18 cellular contexts compared by ENCODE assay signal in the genomic region with DNA sequence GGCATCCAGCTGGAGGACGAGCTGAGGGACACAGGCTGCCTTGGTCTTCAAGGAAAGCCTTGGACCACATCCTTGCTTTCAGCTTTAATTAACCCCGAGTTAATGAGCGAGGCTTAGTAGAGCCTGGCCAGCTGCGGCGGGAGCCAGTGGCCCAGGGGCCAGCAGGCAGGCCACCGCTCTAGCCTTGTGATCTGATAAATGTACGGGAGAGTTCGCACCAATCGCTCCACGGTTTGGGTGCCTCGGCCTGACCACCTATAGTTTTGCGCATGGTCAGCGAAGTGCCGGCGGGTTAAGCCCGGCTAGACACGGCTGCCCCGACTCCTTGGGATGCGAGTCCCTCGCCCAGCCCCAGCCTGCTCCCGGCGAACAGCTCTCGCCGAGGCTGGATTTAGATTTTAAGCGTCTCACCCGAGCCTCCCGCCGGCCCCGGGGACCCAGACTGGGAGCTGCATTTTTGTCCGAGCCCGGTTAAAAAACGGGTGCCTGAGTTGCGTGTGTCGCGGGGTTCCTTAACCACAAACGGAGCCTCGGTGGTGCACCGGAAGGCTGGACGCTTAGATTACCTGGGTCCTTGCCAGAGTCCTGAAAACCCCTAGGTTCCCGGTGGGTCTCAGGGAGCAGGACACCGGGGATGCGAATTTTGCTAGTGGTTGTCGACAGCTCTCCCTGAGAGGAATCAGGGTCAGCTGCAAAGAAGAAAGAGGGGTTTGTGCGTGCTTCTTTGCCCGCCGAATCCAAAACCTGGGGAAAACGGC. TPM values are rescaled to one million over a fixed set of nuclear protein-coding genes. Genes with fewer than 3 reads are reported as not detected.
A peak's percentile ranks its signal among the peaks of the same experiment; 100 is the strongest.
DNase-seq lines count a peak whose midpoint lies in the region; FAIRE-seq lines count a peak whose summit lies in the region.
"Had no signal": no experiment of that assay in that cellular context is flagged by ENCODE, and none has a peak within 500 bp of the region (broad histone marks: within the 10 kb centered on the region; RNA-seq: fewer than 3 reads in every experiment).

No MANE protein-coding gene starts in this region.

- no peak overlapping the region for H2AFZ ChIP-seq in neuronal stem cell (ENCODE audit: low read length)

- no peak for FAIRE-seq in urothelium cell line (lab: Jason Lieb, UNC)

- H3K14ac ChIP-seq in neuronal stem cell (ENCODE audit: low read length), result peak overlapping the region; percentile 38

- no peak overlapping the region for H2BK12ac ChIP-seq in neuronal stem cell (ENCODE audit: low read length)

- DNase-seq in activated T-cell treated with anti-CD3 and anti-CD28 coated beads, Interleukin-2, amount 50 U/mL, for 24 hours, result no peak
- DNase-seq in activated T-cell treated with anti-CD3 and anti-CD28 coated beads, Interleukin-2, amount 50 U/mL, for 48 hours, result no peak
- DNase-seq in activated T-helper 1 cell treated with anti-CD3 and anti-CD28 coated beads, Interleukin-12 subunit alpha, Interleukin-12 subunit beta, Interleukin-2, Interleukin-4 antibody, amounts not matched to agents 30 ng/mL and 10 ng/mL and 1 ng/mL, durations not matched to agents 14 hours and 24 hours and 36 hours (ENCODE audit: low spot score), result no peak
- no peak for DNase-seq in neuronal stem cell (ENCODE audit: low spot score)
- DNase-seq in urothelium cell line (ENCODE audit: low spot score), result no peak
- no peak for DNase-seq in posterior vena cava (ENCODE audit: low spot score)
- DNase-seq: activated CD4-positive, CD25-positive, alpha-beta regulatory T cell; central memory CD4-positive, alpha-beta T cell; effector memory CD4-positive, alpha-beta T cell; EL; KBM-7; NCI-H1092; NCI-H748 treated with DMSO at 0.1 percent for 48 hours had no signal

- peak overlapping the region; percentile 14 for H3K27ac Mint-ChIP-seq in activated T-cell treated with anti-CD3 and anti-CD28 coated beads, Interleukin-2, amount 50 U/mL, for 24 hours
- peak overlapping the region; percentile 52 for H3K27ac Mint-ChIP-seq in activated T-helper 1 cell treated with anti-CD3 and anti-CD28 coated beads, Interleukin-12 subunit alpha, Interleukin-12 subunit beta, Interleukin-2, Interleukin-4 antibody, amounts not matched to agents 30 ng/mL and 10 ng/mL and 1 ng/mL, durations not matched to agents 14 hours and 24 hours and 36 hours
- H3K27ac Mint-ChIP-seq: progenitor cell of endocrine pancreas; stimulated activated naive CD8-positive, alpha-beta T cell treated with anti-CD3 and anti-CD28 coated beads, Interleukin-15, Interleukin-2, amounts not matched to agents 100 ng/mL and 50 ng/mL, for 24 hours had no signal

- no peak overlapping the region for H3K4me3 Mint-ChIP-seq in activated T-cell treated with anti-CD3 and anti-CD28 coated beads, Interleukin-2, amount 50 U/mL, for 24 hours
- H3K4me3 Mint-ChIP-seq in activated T-helper 1 cell treated with anti-CD3 and anti-CD28 coated beads, Interleukin-12 subunit alpha, Interleukin-12 subunit beta, Interleukin-2, Interleukin-4 antibody, amounts not matched to agents 30 ng/mL and 10 ng/mL and 1 ng/mL, durations not matched to agents 14 hours and 24 hours and 36 hours, result no peak overlapping the region

- H3K4me3 ChIP-seq in neuronal stem cell (ENCODE audit: low read length in 2 of 2), result no peak overlapping the region
- H3K4me3 ChIP-seq: uterus had no signal

- H3K23ac ChIP-seq in neuronal stem cell (ENCODE audit: low read depth, low read length, poor library complexity), result no peak overlapping the region

- H3K27me3 ChIP-seq in neuronal stem cell (ENCODE audit: control insufficient read depth in 3 of 3, insufficient read depth in 3 of 3, low read depth in 1 of 3, low read length in 3 of 3), result peaks cover 76 to 100% (median 99%) of the 10 kb centered on the region in 3 experiments

- no peaks in the 10 kb centered on the region for H3K9me3 Mint-ChIP-seq in activated T-cell treated with anti-CD3 and anti-CD28 coated beads, Interleukin-2, amount 50 U/mL, for 24 hours
- H3K9me3 Mint-ChIP-seq in activated T-helper 1 cell treated with anti-CD3 and anti-CD28 coated beads, Interleukin-12 subunit alpha, Interleukin-12 subunit beta, Interleukin-2, Interleukin-4 antibody, amounts not matched to agents 30 ng/mL and 10 ng/mL and 1 ng/mL, durations not matched to agents 14 hours and 24 hours and 36 hours, result no peaks in the 10 kb centered on the region
- H3K9me3 Mint-ChIP-seq: stimulated activated naive CD8-positive, alpha-beta T cell treated with anti-CD3 and anti-CD28 coated beads, Interleukin-15, Interleukin-2, amounts not matched to agents 100 ng/mL and 50 ng/mL, for 24 hours had no signal

- no peak overlapping the region for H3K4me2 ChIP-seq in neuronal stem cell (ENCODE audit: insufficient read depth, low read length, poor library complexity, severe bottlenecking)

- no peak overlapping the region for H2AK5ac ChIP-seq in neuronal stem cell (ENCODE audit: low read depth, low read length)

- WGBS in neuronal stem cell (ENCODE audit: extremely low coverage in 2 of 2, insufficient read length in 2 of 2, insufficient replicate concordance in 1 of 2), 2 donors, result no CpG with 5 or more reads among the region's 47 CpGs

- peaks cover 97% of the 10 kb centered on the region for H3K27me3 Mint-ChIP-seq in activated T-cell treated with anti-CD3 and anti-CD28 coated beads, Interleukin-2, amount 50 U/mL, for 24 hours
- peaks cover 88% of the 10 kb centered on the region for H3K27me3 Mint-ChIP-seq in activated T-helper 1 cell treated with anti-CD3 and anti-CD28 coated beads, Interleukin-12 subunit alpha, Interleukin-12 subunit beta, Interleukin-2, Interleukin-4 antibody, amounts not matched to agents 30 ng/mL and 10 ng/mL and 1 ng/mL, durations not matched to agents 14 hours and 24 hours and 36 hours (ENCODE audit: insufficient read depth)

- peaks cover 3% of the 10 kb centered on the region for H3K79me1 ChIP-seq in neuronal stem cell (ENCODE audit: low read depth, low read length)

- no peak overlapping the region for H3K27ac ChIP-seq in neuronal stem cell (replicated peaks; ENCODE audit: low read length)
- H3K27ac ChIP-seq: uterus had no signal

- no peaks in the 10 kb centered on the region for H3K36me3 Mint-ChIP-seq in activated T-cell treated with anti-CD3 and anti-CD28 coated beads, Interleukin-2, amount 50 U/mL, for 24 hours (ENCODE audit: low read depth)
- H3K36me3 Mint-ChIP-seq in activated T-helper 1 cell treated with anti-CD3 and anti-CD28 coated beads, Interleukin-12 subunit alpha, Interleukin-12 subunit beta, Interleukin-2, Interleukin-4 antibody, amounts not matched to agents 30 ng/mL and 10 ng/mL and 1 ng/mL, durations not matched to agents 14 hours and 24 hours and 36 hours (ENCODE audit: low read depth), result no peaks in the 10 kb centered on the region

- intact Hi-C loops in activated T-helper 1 cell treated with anti-CD3 and anti-CD28 coated beads, Interleukin-12 subunit alpha, Interleukin-12 subunit beta, Interleukin-2, Interleukin-4 antibody, amounts not matched to agents 30 ng/mL and 10 ng/mL and 1 ng/mL, durations not matched to agents 14 hours and 24 hours and 36 hours (cut with micrococcal nuclease), result loop anchor here (2.0 to 5.0 kb wide), 2 partner anchors 15 to 101 kb away; a partner anchor contains a TSS
- intact Hi-C loops in posterior vena cava (cut with DNase I), result no loop called here

- peaks cover 0 to 11% of the 10 kb centered on the region in 2 donors for H3K9me3 ChIP-seq in neuronal stem cell (replicated peaks in 1 of 2; ENCODE audit: control insufficient read depth in 2 of 2, insufficient read depth in 1 of 2, low read depth in 1 of 2, low read length in 2 of 2)
- H3K9me3 ChIP-seq: uterus had no signal

- H2BK15ac ChIP-seq in neuronal stem cell (ENCODE audit: low read length), result no peak overlapping the region

- no peak overlapping the region for H4K91ac ChIP-seq in neuronal stem cell (ENCODE audit: low read depth, low read length, poor library complexity)

- no peak overlapping the region for H2BK5ac ChIP-seq in neuronal stem cell (ENCODE audit: low read length)

- H2BK120ac ChIP-seq in neuronal stem cell (ENCODE audit: low read depth, low read length), result no peak overlapping the region

- peaks cover 24% of the 10 kb centered on the region for H3K4me1 Mint-ChIP-seq in activated T-cell treated with anti-CD3 and anti-CD28 coated beads, Interleukin-2, amount 50 U/mL, for 24 hours (ENCODE audit: low read depth)
- no peaks in the 10 kb centered on the region for H3K4me1 Mint-ChIP-seq in activated T-helper 1 cell treated with anti-CD3 and anti-CD28 coated beads, Interleukin-12 subunit alpha, Interleukin-12 subunit beta, Interleukin-2, Interleukin-4 antibody, amounts not matched to agents 30 ng/mL and 10 ng/mL and 1 ng/mL, durations not matched to agents 14 hours and 24 hours and 36 hours (ENCODE audit: low read depth)

- no peak overlapping the region for H3K18ac ChIP-seq in neuronal stem cell (ENCODE audit: low read length)

- no peaks in the 10 kb centered on the region for H3K4me1 ChIP-seq in neuronal stem cell (ENCODE audit: control insufficient read depth in 2 of 2, insufficient read depth in 1 of 2, low read depth in 1 of 2, low read length in 2 of 2)
- H3K4me1 ChIP-seq: uterus had no signal

- no peak overlapping the region for H3K4ac ChIP-seq in neuronal stem cell (ENCODE audit: low read length)

- H3K36me3 ChIP-seq in neuronal stem cell (replicated peaks in 1 of 2; ENCODE audit: control insufficient read depth in 2 of 2, insufficient read depth in 2 of 2, low read length in 2 of 2), result no peaks in the 10 kb centered on the region
- H3K36me3 ChIP-seq: uterus had no signal

- no peak overlapping the region for H4K8ac ChIP-seq in neuronal stem cell (ENCODE audit: low read depth, low read length)

- no peak overlapping the region for H3K9ac ChIP-seq in neuronal stem cell (ENCODE audit: low read depth, low read length, poor library complexity)

RNA-seq across cellular contexts. Expression of a gene that starts 2.9 kb away (rescaled TPM):
- not detected in 2 replicates for total RNA-seq in activated T-helper 1 cell treated with anti-CD3 and anti-CD28 coated beads, Interleukin-12 subunit alpha, Interleukin-12 subunit beta, Interleukin-2, Interleukin-4 antibody, amounts not matched to agents 30 ng/mL and 10 ng/mL and 1 ng/mL, durations not matched to agents 14 hours and 24 hours and 36 hours
- not detected for polyA plus RNA-seq in neuronal stem cell (2013, experiment 1 of 2)
- not detected for polyA plus RNA-seq in neuronal stem cell (2013, experiment 2 of 2)
- 1 to 10 TPM in 1 of 2 donors, not detected in 1; 1.1 TPM for total RNA-seq in posterior vena cava
- total RNA-seq: left lobe of liver, progenitor cell of endocrine pancreas, uterus had no signal
- polyA plus RNA-seq: AG04450 had no signal

RNA-seq across cellular contexts. Expression of a gene that starts 13.1 kb away (rescaled TPM):
- not detected in 2 replicates for total RNA-seq in activated T-helper 1 cell treated with anti-CD3 and anti-CD28 coated beads, Interleukin-12 subunit alpha, Interleukin-12 subunit beta, Interleukin-2, Interleukin-4 antibody, amounts not matched to agents 30 ng/mL and 10 ng/mL and 1 ng/mL, durations not matched to agents 14 hours and 24 hours and 36 hours
- not detected for polyA plus RNA-seq in neuronal stem cell (2013, experiment 1 of 2)
- polyA plus RNA-seq in neuronal stem cell (2013, experiment 2 of 2), result 0.01 TPM
- total RNA-seq in posterior vena cava, result 1 to 10 TPM in 1 of 2 donors, under 1 TPM in 1; 0.23 to 1.1 TPM
- total RNA-seq: left lobe of liver, progenitor cell of endocrine pancreas, uterus had no signal
- polyA plus RNA-seq: AG04450 had no signal

RNA-seq across cellular contexts. Expression of a gene that starts 21.2 kb away (rescaled TPM):
- total RNA-seq in activated T-helper 1 cell treated with anti-CD3 and anti-CD28 coated beads, Interleukin-12 subunit alpha, Interleukin-12 subunit beta, Interleukin-2, Interleukin-4 antibody, amounts not matched to agents 30 ng/mL and 10 ng/mL and 1 ng/mL, durations not matched to agents 14 hours and 24 hours and 36 hours, result not detected in 2 replicates
- not detected for polyA plus RNA-seq in neuronal stem cell (2013, experiment 1 of 2)
- polyA plus RNA-seq in neuronal stem cell (2013, experiment 2 of 2), result not detected
- total RNA-seq in posterior vena cava, result 1 to 10 TPM; 1.3 to 4.2 TPM
- total RNA-seq: left lobe of liver, progenitor cell of endocrine pancreas had no signal
- polyA plus RNA-seq: AG04450 had no signal

RNA-seq across cellular contexts. Expression of a gene that starts 23.0 kb away (rescaled TPM):
- not detected in 2 replicates for total RNA-seq in activated T-helper 1 cell treated with anti-CD3 and anti-CD28 coated beads, Interleukin-12 subunit alpha, Interleukin-12 subunit beta, Interleukin-2, Interleukin-4 antibody, amounts not matched to agents 30 ng/mL and 10 ng/mL and 1 ng/mL, durations not matched to agents 14 hours and 24 hours and 36 hours
- not detected for polyA plus RNA-seq in neuronal stem cell (2013, experiment 1 of 2)
- not detected for polyA plus RNA-seq in neuronal stem cell (2013, experiment 2 of 2)
- 1 to 10 TPM; 2.0 to 4.8 TPM for total RNA-seq in posterior vena cava
- total RNA-seq: left lobe of liver, progenitor cell of endocrine pancreas had no signal
- polyA plus RNA-seq: AG04450 had no signal

RNA-seq across cellular contexts. Expression of a gene that starts 33.2 kb away (rescaled TPM):
- not detected in 2 replicates for total RNA-seq in activated T-helper 1 cell treated with anti-CD3 and anti-CD28 coated beads, Interleukin-12 subunit alpha, Interleukin-12 subunit beta, Interleukin-2, Interleukin-4 antibody, amounts not matched to agents 30 ng/mL and 10 ng/mL and 1 ng/mL, durations not matched to agents 14 hours and 24 hours and 36 hours
- polyA plus RNA-seq in neuronal stem cell (2013, experiment 1 of 2), result not detected
- not detected for polyA plus RNA-seq in neuronal stem cell (2013, experiment 2 of 2)
- total RNA-seq in posterior vena cava, result 10 to 100 TPM; 27.9 to 35.5 TPM
- total RNA-seq: progenitor cell of endocrine pancreas had no signal
- polyA plus RNA-seq: AG04450 had no signal
